Comparison of ENCODE assay signal across 3 cellular contexts in genomic region chr3:133386876-133387275, GRCh38.
TF ChIP-seq lines count a peak whose summit lies in the region.

No MANE protein-coding gene starts in this region.

TF ChIP-seq in SK-N-SH, 30 proteins besides CTCF, POLR2A, EP300 and RAD21:
- no peak for TF ChIP-seq NRF1 (IDR thresholded peaks at IDR 0.05; ENCODE audit: low read depth, low read length)
- TF ChIP-seq GATA2 (CRISPR knock-in tag; IDR thresholded peaks at IDR 0.05), result no peak
- no peak for TF ChIP-seq USF1 (IDR thresholded peaks at IDR 0.05; ENCODE audit: borderline replicate concordance, low read depth)
- TF ChIP-seq ELF1 (IDR thresholded peaks at IDR 0.05), result no peak
- TF ChIP-seq MAX (IDR thresholded peaks at IDR 0.05; ENCODE audit: low read depth), result no peak
- TF ChIP-seq EZH2phosphoT487 (IDR thresholded peaks at IDR 0.05; ENCODE audit: borderline replicate concordance, low read depth), result no peak
- TF ChIP-seq RCOR1 (IDR thresholded peaks at IDR 0.05; ENCODE audit: low read length), result no peak
- no peak for TF ChIP-seq FOSL2 (IDR thresholded peaks at IDR 0.05; ENCODE audit: borderline replicate concordance, low read depth)
- TF ChIP-seq NFIC (IDR thresholded peaks at IDR 0.05; ENCODE audit: borderline replicate concordance), result no peak
- no peak for TF ChIP-seq TCF12 (IDR thresholded peaks at IDR 0.05)
- no peak for TF ChIP-seq GABPA (IDR thresholded peaks at IDR 0.05; ENCODE audit: low read depth)
- no peak for TF ChIP-seq SIN3A (IDR thresholded peaks at IDR 0.05; ENCODE audit: borderline replicate concordance, low read depth, low read length)
- no peak for TF ChIP-seq IRF3 (IDR thresholded peaks at IDR 0.05; ENCODE audit: low read depth, low read length)
- TF ChIP-seq MXI1 (IDR thresholded peaks at IDR 0.05; ENCODE audit: low read depth, low read length), result no peak
- no peak for TF ChIP-seq RFX5 (IDR thresholded peaks at IDR 0.05; ENCODE audit: low read length)
- no peak for TF ChIP-seq JUND (IDR thresholded peaks at IDR 0.05)
- no peak for TF ChIP-seq TEAD4 (IDR thresholded peaks at IDR 0.05; ENCODE audit: borderline replicate concordance, insufficient read depth)
TF ChIP-seq in SK-N-SH: peak in this region for 0.

TF ChIP-seq in SK-N-SH treated with all-trans-retinoic acid at 6 μM for 48 hours, 23 proteins besides CTCF, POLR2A, EP300 and RAD21:
- no peak for TF ChIP-seq TOX (CRISPR knock-in tag; IDR thresholded peaks at IDR 0.05; ENCODE audit: borderline replicate concordance)
- no peak for TF ChIP-seq PATZ1 (CRISPR knock-in tag; IDR thresholded peaks at IDR 0.05; ENCODE audit: borderline replicate concordance)
- no peak for TF ChIP-seq PPARA (CRISPR knock-in tag; IDR thresholded peaks at IDR 0.05; ENCODE audit: borderline replicate concordance)
- TF ChIP-seq ARNTL (CRISPR knock-in tag; IDR thresholded peaks at IDR 0.05; ENCODE audit: borderline replicate concordance, low read depth), result no peak
- TF ChIP-seq POU6F1 (CRISPR knock-in tag; IDR thresholded peaks at IDR 0.05; ENCODE audit: borderline replicate concordance, low read depth), result no peak

TF ChIP-seq in GM12878, 131 proteins besides CTCF, POLR2A, EP300 and RAD21:
- no peak for TF ChIP-seq EZH2 (IDR thresholded peaks at IDR 0.05; ENCODE audit: borderline replicate concordance, control insufficient read depth, low read depth, low read length)
- TF ChIP-seq ASH2L (IDR thresholded peaks at IDR 0.05; ENCODE audit: borderline replicate concordance, low read depth), result no peak
- no peak for TF ChIP-seq SREBF1 (IDR thresholded peaks at IDR 0.05; ENCODE audit: low read length)
- TF ChIP-seq BACH1 (IDR thresholded peaks at IDR 0.05; ENCODE audit: borderline replicate concordance), result no peak
- no peak for TF ChIP-seq ZNF207 (IDR thresholded peaks at IDR 0.05; ENCODE audit: borderline replicate concordance)
